In genomic region chr1:81670286-81670685, GRCh38 we compare ENCODE assay signal across 8 cellular contexts.
DNase-seq lines count a peak whose midpoint lies in the region; ATAC-seq and TF ChIP-seq lines count a peak whose summit lies in the region.

No MANE protein-coding gene starts in this region.

- no peak overlapping the region for H3K4me3 Mint-ChIP-seq in activated CD4-positive, alpha-beta T cell treated with anti-CD3 and anti-CD28 coated beads for 36 hours
- no peak overlapping the region for H3K4me3 Mint-ChIP-seq in activated CD4-positive, alpha-beta T cell treated with anti-CD3 and anti-CD28 coated beads, Interleukin-2, amount 10 ng/mL, durations not matched to agents 7 days and 5 days
- no peak overlapping the region for H3K4me3 Mint-ChIP-seq in CD4-positive, alpha-beta memory T cell

- no peaks in the 10 kb centered on the region for H3K36me3 Mint-ChIP-seq in activated CD4-positive, alpha-beta T cell treated with anti-CD3 and anti-CD28 coated beads for 36 hours (ENCODE audit: low read depth)
- H3K36me3 Mint-ChIP-seq in activated CD4-positive, alpha-beta T cell treated with anti-CD3 and anti-CD28 coated beads, Interleukin-2, amount 10 ng/mL, durations not matched to agents 7 days and 5 days (ENCODE audit: low read depth), result no peaks in the 10 kb centered on the region
- no peaks in the 10 kb centered on the region for H3K36me3 Mint-ChIP-seq in CD4-positive, alpha-beta memory T cell

- DNase-seq in BJ (ENCODE audit: low read depth), result peak; percentile 19
- DNase-seq in NCI-H2227 treated with DMSO at 0.1 percent for 48 hours (lab: John Stamatoyannopoulos, UW), result peak; percentile 9
- DNase-seq in fibroblast of lung (ENCODE audit: low read depth in 2 of 2), result peak; percentile 96 to 97
- peak; percentile 91 for DNase-seq in osteoblast (ENCODE audit: insufficient read length, low spot score, missing footprints)
- DNase-seq in activated CD4-positive, alpha-beta T cell treated with anti-CD3 and anti-CD28 coated beads for 36 hours, result no peak
- DNase-seq in activated CD4-positive, alpha-beta T cell treated with anti-CD3 and anti-CD28 coated beads, Interleukin-2, amount 10 ng/mL, durations not matched to agents 7 days and 5 days, result no peak
- no peak for DNase-seq in NCI-H146 (lab: John Stamatoyannopoulos, UW)
- no peak for DNase-seq in CD4-positive, alpha-beta memory T cell

- H3K4me2 ChIP-seq in fibroblast of lung (ENCODE audit: extremely low read depth, insufficient read depth, low read length), result no peak overlapping the region
- H3K4me2 ChIP-seq in osteoblast (ENCODE audit: insufficient read depth, low read length), result peak overlapping the region; percentile 2

- POLR2A ChIA-PET in BJ (lab: Charles Lee), result no interaction called here
- POLR2A ChIA-PET in activated CD4-positive, alpha-beta T cell treated with anti-CD3 and anti-CD28 coated beads for 36 hours (lab: Charles Lee), result no interaction called here
- POLR2A ChIA-PET in activated CD4-positive, alpha-beta T cell treated with anti-CD3 and anti-CD28 coated beads, Interleukin-2, amount 10 ng/mL, durations not matched to agents 7 days and 5 days (lab: Charles Lee), result no interaction called here
- POLR2A ChIA-PET in CD4-positive, alpha-beta memory T cell (lab: Charles Lee; ENCODE audit: partially characterized antibody), result no interaction called here

- H3K79me2 ChIP-seq in fibroblast of lung (ENCODE audit: control insufficient read depth, insufficient read depth, low read length) (no peaks in the 10 kb centered on the region), osteoblast (ENCODE audit: insufficient read depth, low read length) (no peaks in the 10 kb centered on the region)

- no peak overlapping the region for H3K9ac ChIP-seq in fibroblast of lung (ENCODE audit: insufficient read depth, low read length)

- CTCF ChIA-PET in BJ (lab: Yijun Ruan, JAX), result interaction anchor here (0.5 to 1.9 kb wide), 2 partner anchors 11 to 161 kb away, joined by 3 to 6 read pairs; no protein-coding TSS in a partner anchor
- CTCF ChIA-PET in activated CD4-positive, alpha-beta T cell treated with anti-CD3 and anti-CD28 coated beads for 36 hours (lab: Charles Lee), result no interaction called here
- CTCF ChIA-PET in activated CD4-positive, alpha-beta T cell treated with anti-CD3 and anti-CD28 coated beads, Interleukin-2, amount 10 ng/mL, durations not matched to agents 7 days and 5 days (lab: Charles Lee), result interaction anchor here (0.6 kb wide), 1 partner anchor 237 kb away, joined by 3 read pairs; no protein-coding TSS in a partner anchor
- CTCF ChIA-PET in CD4-positive, alpha-beta memory T cell (lab: Charles Lee; ENCODE audit: partially characterized antibody), result no interaction called here

- no peaks in the 10 kb centered on the region for H4K20me1 ChIP-seq in fibroblast of lung (ENCODE audit: control insufficient read depth, extremely low read depth, insufficient read depth, low read length)
- no peaks in the 10 kb centered on the region for H4K20me1 ChIP-seq in osteoblast (ENCODE audit: insufficient read depth, low read length)

- H2AFZ ChIP-seq in fibroblast of lung (ENCODE audit: low read length) (peak overlapping the region; percentile 48), osteoblast (ENCODE audit: low read length) (peak overlapping the region; percentile 80)

- peaks cover 4% of the 10 kb centered on the region for H3K4me1 ChIP-seq in fibroblast of lung (ENCODE audit: control insufficient read depth, extremely low read depth, insufficient read depth, low read length)
- H3K4me1 ChIP-seq in osteoblast (ENCODE audit: insufficient read depth, low read length), result peaks cover 16% of the 10 kb centered on the region
- H3K4me1 ChIP-seq in CD4-positive, alpha-beta memory T cell (ENCODE audit: insufficient read depth, low read length), result no peaks in the 10 kb centered on the region

- intact Hi-C loops in activated CD4-positive, alpha-beta T cell treated with anti-CD3 and anti-CD28 coated beads for 36 hours (cut with DNase I, micrococcal nuclease), result no loop called here
- intact Hi-C loops in CD4-positive, alpha-beta memory T cell (cut with micrococcal nuclease), result no loop called here

- H3K27me3 Mint-ChIP-seq in activated CD4-positive, alpha-beta T cell treated with anti-CD3 and anti-CD28 coated beads for 36 hours, result peaks cover 3% of the 10 kb centered on the region
- H3K27me3 Mint-ChIP-seq in activated CD4-positive, alpha-beta T cell treated with anti-CD3 and anti-CD28 coated beads, Interleukin-2, amount 10 ng/mL, durations not matched to agents 7 days and 5 days, result no peaks in the 10 kb centered on the region
- no peaks in the 10 kb centered on the region for H3K27me3 Mint-ChIP-seq in CD4-positive, alpha-beta memory T cell

- TF ChIP-seq CTCF in BJ (IDR thresholded peaks at IDR 0.05; ENCODE audit: insufficient read depth, low read depth, low read length) (no peak), fibroblast of lung (conservative IDR thresholded peaks at IDR 0.05 in 1 of 2, IDR thresholded peaks at IDR 0.05 in 1 of 2; ENCODE audit: low read depth in 1 of 2, low read length in 2 of 2) (no peak), osteoblast (IDR thresholded peaks at IDR 0.05; ENCODE audit: extremely low read depth, low read depth, low read length) (no peak)

- no peak overlapping the region for H3K4me3 ChIP-seq in BJ (ENCODE audit: low read depth, low read length)
- H3K4me3 ChIP-seq in fibroblast of lung (replicated peaks in 1 of 4; ENCODE audit: control extremely low read depth in 1 of 4, insufficient read depth in 1 of 4, low read depth in 3 of 4, low read length in 4 of 4), result no peak overlapping the region
- H3K4me3 ChIP-seq in osteoblast (ENCODE audit: insufficient read depth, low read length), result no peak overlapping the region
- H3K4me3 ChIP-seq in CD4-positive, alpha-beta memory T cell (ENCODE audit: low read length in 2 of 2), result no peak overlapping the region

- H3K4me1 Mint-ChIP-seq in activated CD4-positive, alpha-beta T cell treated with anti-CD3 and anti-CD28 coated beads for 36 hours, result no peaks in the 10 kb centered on the region
- H3K4me1 Mint-ChIP-seq in activated CD4-positive, alpha-beta T cell treated with anti-CD3 and anti-CD28 coated beads, Interleukin-2, amount 10 ng/mL, durations not matched to agents 7 days and 5 days, result no peaks in the 10 kb centered on the region
- no peaks in the 10 kb centered on the region for H3K4me1 Mint-ChIP-seq in CD4-positive, alpha-beta memory T cell

- peaks cover 4% of the 10 kb centered on the region for H3K9me3 Mint-ChIP-seq in activated CD4-positive, alpha-beta T cell treated with anti-CD3 and anti-CD28 coated beads for 36 hours (ENCODE audit: low read depth)
- H3K9me3 Mint-ChIP-seq in activated CD4-positive, alpha-beta T cell treated with anti-CD3 and anti-CD28 coated beads, Interleukin-2, amount 10 ng/mL, durations not matched to agents 7 days and 5 days, result no peaks in the 10 kb centered on the region
- H3K9me3 Mint-ChIP-seq in CD4-positive, alpha-beta memory T cell, result peaks cover 0 to 4% (median 1%) of the 10 kb centered on the region in 8 donors

- no peak overlapping the region for H3K27ac Mint-ChIP-seq in activated CD4-positive, alpha-beta T cell treated with anti-CD3 and anti-CD28 coated beads for 36 hours
- no peak overlapping the region for H3K27ac Mint-ChIP-seq in activated CD4-positive, alpha-beta T cell treated with anti-CD3 and anti-CD28 coated beads, Interleukin-2, amount 10 ng/mL, durations not matched to agents 7 days and 5 days
- peak overlapping the region in 1 of 7 donors; percentile 2 for H3K27ac Mint-ChIP-seq in CD4-positive, alpha-beta memory T cell

- H3K9me3 ChIP-seq in fibroblast of lung (ENCODE audit: control insufficient read depth, insufficient read depth, low read depth, low read length) (no peaks in the 10 kb centered on the region), osteoblast (ENCODE audit: low read depth, low read length) (no peaks in the 10 kb centered on the region)
- H3K9me3 ChIP-seq in CD4-positive, alpha-beta memory T cell (ENCODE audit: control insufficient read depth in 1 of 2, low read length in 2 of 2), result no peaks in the 10 kb centered on the region

- peak overlapping the region; percentile 77 for H3K27ac ChIP-seq in fibroblast of lung (ENCODE audit: insufficient read depth, low read length)
- peak overlapping the region; percentile 93 for H3K27ac ChIP-seq in osteoblast (ENCODE audit: low read depth, low read length)
- H3K27ac ChIP-seq in CD4-positive, alpha-beta memory T cell (ENCODE audit: low read depth, low read length), result no peak overlapping the region

- H3K36me3 ChIP-seq in BJ (ENCODE audit: control insufficient read depth, insufficient read depth, low read length) (no peaks in the 10 kb centered on the region), fibroblast of lung (ENCODE audit: control insufficient read depth, insufficient read depth, low read length) (no peaks in the 10 kb centered on the region), osteoblast (ENCODE audit: insufficient read depth, low read length) (no peaks in the 10 kb centered on the region)
- no peaks in the 10 kb centered on the region for H3K36me3 ChIP-seq in CD4-positive, alpha-beta memory T cell (ENCODE audit: insufficient read depth, low read length)

- ATAC-seq in activated CD4-positive, alpha-beta T cell treated with anti-CD3 and anti-CD28 coated beads for 36 hours, result no peak

- H3K27me3 ChIP-seq in BJ (ENCODE audit: control insufficient read depth, insufficient read depth, low read length), result no peaks in the 10 kb centered on the region
- H3K27me3 ChIP-seq in fibroblast of lung (ENCODE audit: control insufficient read depth, insufficient read depth, low read length), result no peaks in the 10 kb centered on the region
- no peaks in the 10 kb centered on the region for H3K27me3 ChIP-seq in osteoblast (ENCODE audit: insufficient read depth, low read length)
- H3K27me3 ChIP-seq in CD4-positive, alpha-beta memory T cell (ENCODE audit: insufficient read depth, low read length), result no peaks in the 10 kb centered on the region

Comparison
In these comparisons a context has a peak if more than half of its experiments do, and no peak if none do; other contexts are left out.
1. CTCF ChIA-PET loops: an anchor here in BJ (0.5 to 1.9 kb wide) and activated CD4-positive, alpha-beta T cell treated with anti-CD3 and anti-CD28 coated beads, Interleukin-2, amount 10 ng/mL, durations not matched to agents 7 days and 5 days (0.6 kb wide); none called in activated CD4-positive, alpha-beta T cell treated with anti-CD3 and anti-CD28 coated beads for 36 hours and CD4-positive, alpha-beta memory T cell.
2. DNase-seq: peak in BJ (single experiment), NCI-H2227 treated with DMSO at 0.1 percent for 48 hours (single experiment), fibroblast of lung (2 of 2) and osteoblast (single experiment); none in activated CD4-positive, alpha-beta T cell treated with anti-CD3 and anti-CD28 coated beads for 36 hours (single experiment), activated CD4-positive, alpha-beta T cell treated with anti-CD3 and anti-CD28 coated beads, Interleukin-2, amount 10 ng/mL, durations not matched to agents 7 days and 5 days (single experiment), NCI-H146 (single experiment) and CD4-positive, alpha-beta memory T cell (0 of 5).